In genomic region chr10:119020627-119020946, GRCh38 we compare ENCODE assay signal across 1 cellular context.
TF ChIP-seq lines count a peak whose summit lies in the region.

No MANE protein-coding gene starts in this region.

TF ChIP-seq in WTC11, 78 proteins besides CTCF, POLR2A, EP300 and RAD21 (continued from another document):
- no peak for TF ChIP-seq ESRRA (CRISPR knock-in tag; IDR thresholded peaks at IDR 0.05; ENCODE audit: borderline replicate concordance)
